In the genomic region with DNA sequence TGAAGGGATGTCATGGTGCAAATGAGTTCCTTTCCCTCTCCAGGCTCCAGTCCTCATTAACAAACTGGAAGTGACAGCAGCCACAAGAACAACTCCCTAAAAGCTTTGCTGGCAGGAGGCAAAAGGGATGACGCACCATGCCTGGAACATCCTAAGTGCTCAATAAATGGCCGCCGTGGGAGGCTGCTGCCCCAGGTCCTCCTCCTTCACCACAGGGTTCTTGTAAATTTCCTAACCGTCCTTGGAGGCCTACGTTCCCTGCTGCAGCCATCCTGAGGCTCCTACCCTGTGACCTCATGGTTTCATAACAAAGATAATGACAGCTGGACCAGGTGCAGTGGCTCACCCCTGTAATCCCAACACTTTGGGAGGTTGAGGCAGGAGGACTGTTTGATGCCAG, we compare ENCODE assay signal across 1 cellular context.
TF ChIP-seq lines count a peak whose summit lies in the region.

No MANE protein-coding gene starts in this region.

TF ChIP-seq in H1, 55 proteins besides CTCF, POLR2A, EP300 and RAD21:
- TF ChIP-seq YY1 (IDR thresholded peaks at IDR 0.05; ENCODE audit: low read depth, low read length) (0 out of 2 replicates have a peak, but pooled peaks have one; percentile 30), KDM5A (IDR thresholded peaks at IDR 0.05; ENCODE audit: low read length) (no peak), HDAC6 (IDR thresholded peaks at IDR 0.05; ENCODE audit: low read depth, low read length) (no peak), SIX5 (IDR thresholded peaks at IDR 0.05; ENCODE audit: low read depth, low read length) (no peak)
